12 cellular contexts compared by ENCODE assay signal in the genomic region with DNA sequence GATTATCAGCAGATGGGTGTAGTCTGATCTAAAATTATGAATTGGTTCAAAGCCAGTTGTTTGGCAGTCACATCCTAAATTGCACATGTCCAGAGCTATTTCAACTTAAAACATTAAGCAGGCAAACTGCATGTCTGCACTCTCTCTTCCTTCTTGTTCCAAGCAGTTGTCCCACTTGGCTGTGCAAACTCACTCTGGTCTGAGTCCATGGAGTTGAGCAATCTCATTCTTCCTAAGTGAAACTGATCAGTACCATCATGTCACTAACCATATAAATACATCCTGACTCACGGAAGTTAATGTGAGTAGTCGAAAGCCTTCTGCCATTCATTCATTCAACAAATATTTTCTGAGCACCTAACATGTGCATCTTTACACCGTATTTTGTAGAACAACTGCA.
A peak's percentile ranks its signal among the peaks of the same experiment; 100 is the strongest.
DNase-seq lines count a peak whose midpoint lies in the region; ATAC-seq and TF ChIP-seq lines count a peak whose summit lies in the region.
"Had no signal": no experiment of that assay in that cellular context is flagged by ENCODE, and none has a peak within 500 bp of the region (broad histone marks: within the 10 kb centered on the region; RNA-seq: fewer than 3 reads in every experiment).

No MANE protein-coding gene starts in this region.

- H3K36me3 ChIP-seq in sigmoid colon, result no peaks in the 10 kb centered on the region

- peak; percentile 24 for DNase-seq in GM04503 (ENCODE audit: low read depth)
- peak; percentile 18 for DNase-seq in astrocyte of the hippocampus (ENCODE audit: low read depth, low spot score)
- DNase-seq in Right ventricle myocardium superior, result no peak
- peak; percentile 82 for DNase-seq in sigmoid colon
- DNase-seq in NCI-H2171 treated with DMSO at 0.1 percent for 48 hours (lab: John Stamatoyannopoulos, UW), result no peak
- no peak for DNase-seq in NCI-H2171 (lab: John Stamatoyannopoulos, UW)
- DNase-seq: NCI-H1105, NCI-H510A had no signal

- 82 to 84% methylated on average over 3 of the region's 3 CpGs for WGBS in sigmoid colon, 2 donors

- TF ChIP-seq EP300 in sigmoid colon (IDR thresholded peaks at IDR 0.05), result no peak

- TF ChIP-seq POLR2A in sigmoid colon (IDR thresholded peaks at IDR 0.05), result no peak

- no peak overlapping the region for H3K4me3 ChIP-seq in sigmoid colon

- H3K9me3 ChIP-seq in sigmoid colon, result no peaks in the 10 kb centered on the region

- H3K4me1 ChIP-seq in sigmoid colon, result peaks cover 0 to 26% (median 12%) of the 10 kb centered on the region in 4 donors

- TF ChIP-seq CTCF in sigmoid colon (IDR thresholded peaks at IDR 0.05), result no peak

- H3K27me3 ChIP-seq in sigmoid colon, result no peaks in the 10 kb centered on the region

- intact Hi-C loops in Right ventricle myocardium superior (cut with DNase I) (no loop called here), sigmoid colon (cut with DNase I) (no loop called here)

- peak; percentile 79 for ATAC-seq in Right ventricle myocardium superior (ENCODE audit: poor library complexity)
- no peak for ATAC-seq in GM18519 (IDR thresholded peaks at IDR 0.05; ENCODE audit: low FRiP score, unreplicated experiment)
- ATAC-seq in GM19328 (IDR thresholded peaks at IDR 0.05; ENCODE audit: unreplicated experiment), result no peak

- peak overlapping the region in 1 of 4 donors; percentile 44 for H3K27ac ChIP-seq in sigmoid colon
- H3K27ac ChIP-seq: RWPE1, VCaP had no signal

Comparison
In these comparisons a context has a peak if more than half of its experiments do, and no peak if none do; other contexts are left out.
1. DNase-seq: peak in GM04503 (single experiment), astrocyte of the hippocampus (single experiment) and sigmoid colon (single experiment); none in Right ventricle myocardium superior (single experiment), NCI-H2171 treated with DMSO at 0.1 percent for 48 hours (single experiment) and NCI-H2171 (single experiment).